Comparison of ENCODE assay signal across 1 cellular context in the genomic region with DNA sequence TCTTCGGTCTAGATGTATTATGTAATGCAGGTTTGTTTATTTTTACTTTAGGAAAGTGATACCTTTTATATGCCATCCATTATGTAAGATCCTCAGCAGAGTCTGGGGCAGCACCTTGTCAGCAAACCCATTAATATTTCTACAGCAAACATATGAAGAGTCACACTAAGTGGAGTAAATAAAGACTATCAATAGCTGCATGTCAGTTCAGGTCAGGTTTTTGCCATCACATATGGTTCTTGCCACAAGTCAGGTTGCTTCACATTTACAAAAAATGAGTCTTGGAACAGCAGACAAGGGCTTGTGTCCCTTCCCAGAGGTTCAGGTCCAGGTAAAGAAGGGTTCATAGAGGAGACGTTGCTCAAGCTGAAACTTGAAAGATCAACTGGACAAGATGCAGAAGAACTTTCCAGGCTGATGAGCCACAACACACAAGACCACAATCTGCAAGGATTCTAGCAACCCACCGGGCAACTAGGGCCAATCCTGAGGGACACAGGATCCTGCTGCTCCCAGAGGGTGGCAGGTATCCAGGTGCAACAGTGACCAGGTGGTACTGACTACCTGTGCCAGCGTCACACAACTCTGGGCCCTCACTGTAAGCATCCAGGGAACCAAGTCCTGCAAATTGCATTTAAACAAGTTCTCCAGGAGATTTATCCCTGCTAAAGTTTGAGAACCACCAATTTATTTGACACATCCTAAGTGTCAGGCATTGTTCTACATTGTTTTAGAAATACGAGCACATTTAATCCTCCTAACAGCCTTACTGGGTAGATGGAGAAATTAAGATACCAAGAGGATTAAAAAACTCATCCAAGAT.
A peak's percentile ranks its signal among the peaks of the same experiment; 100 is the strongest.
TF ChIP-seq lines count a peak whose summit lies in the region.

No MANE protein-coding gene starts in this region.

TF ChIP-seq in HepG2, 621 proteins besides CTCF, POLR2A, EP300 and RAD21 (continued from another document and continues in another):
- TF ChIP-seq, protein P1, sequence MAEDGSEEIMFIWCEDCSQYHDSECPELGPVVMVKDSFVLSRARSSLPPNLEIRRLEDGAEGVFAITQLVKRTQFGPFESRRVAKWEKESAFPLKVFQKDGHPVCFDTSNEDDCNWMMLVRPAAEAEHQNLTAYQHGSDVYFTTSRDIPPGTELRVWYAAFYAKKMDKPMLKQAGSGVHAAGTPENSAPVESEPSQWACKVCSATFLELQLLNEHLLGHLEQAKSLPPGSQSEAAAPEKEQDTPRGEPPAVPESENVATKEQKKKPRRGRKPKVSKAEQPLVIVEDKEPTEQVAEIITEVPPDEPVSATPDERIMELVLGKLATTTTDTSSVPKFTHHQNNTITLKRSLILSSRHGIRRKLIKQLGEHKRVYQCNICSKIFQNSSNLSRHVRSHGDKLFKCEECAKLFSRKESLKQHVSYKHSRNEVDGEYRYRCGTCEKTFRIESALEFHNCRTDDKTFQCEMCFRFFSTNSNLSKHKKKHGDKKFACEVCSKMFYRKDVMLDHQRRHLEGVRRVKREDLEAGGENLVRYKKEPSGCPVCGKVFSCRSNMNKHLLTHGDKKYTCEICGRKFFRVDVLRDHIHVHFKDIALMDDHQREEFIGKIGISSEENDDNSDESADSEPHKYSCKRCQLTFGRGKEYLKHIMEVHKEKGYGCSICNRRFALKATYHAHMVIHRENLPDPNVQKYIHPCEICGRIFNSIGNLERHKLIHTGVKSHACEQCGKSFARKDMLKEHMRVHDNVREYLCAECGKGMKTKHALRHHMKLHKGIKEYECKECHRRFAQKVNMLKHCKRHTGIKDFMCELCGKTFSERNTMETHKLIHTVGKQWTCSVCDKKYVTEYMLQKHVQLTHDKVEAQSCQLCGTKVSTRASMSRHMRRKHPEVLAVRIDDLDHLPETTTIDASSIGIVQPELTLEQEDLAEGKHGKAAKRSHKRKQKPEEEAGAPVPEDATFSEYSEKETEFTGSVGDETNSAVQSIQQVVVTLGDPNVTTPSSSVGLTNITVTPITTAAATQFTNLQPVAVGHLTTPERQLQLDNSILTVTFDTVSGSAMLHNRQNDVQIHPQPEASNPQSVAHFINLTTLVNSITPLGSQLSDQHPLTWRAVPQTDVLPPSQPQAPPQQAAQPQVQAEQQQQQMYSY (CRISPR knock-in tag; IDR thresholded peaks at IDR 0.05): no peak
- no peak for TF ChIP-seq ZNF543 (CRISPR knock-in tag; IDR thresholded peaks at IDR 0.05)
- TF ChIP-seq ZNF431 (CRISPR knock-in tag; IDR thresholded peaks at IDR 0.05; ENCODE audit: borderline replicate concordance, low read depth): no peak
- 0 out of 2 replicates have a peak, but pooled peaks have one; percentile 65 for TF ChIP-seq HOXA5 (CRISPR knock-in tag; IDR thresholded peaks at IDR 0.05)
- TF ChIP-seq, protein P2, sequence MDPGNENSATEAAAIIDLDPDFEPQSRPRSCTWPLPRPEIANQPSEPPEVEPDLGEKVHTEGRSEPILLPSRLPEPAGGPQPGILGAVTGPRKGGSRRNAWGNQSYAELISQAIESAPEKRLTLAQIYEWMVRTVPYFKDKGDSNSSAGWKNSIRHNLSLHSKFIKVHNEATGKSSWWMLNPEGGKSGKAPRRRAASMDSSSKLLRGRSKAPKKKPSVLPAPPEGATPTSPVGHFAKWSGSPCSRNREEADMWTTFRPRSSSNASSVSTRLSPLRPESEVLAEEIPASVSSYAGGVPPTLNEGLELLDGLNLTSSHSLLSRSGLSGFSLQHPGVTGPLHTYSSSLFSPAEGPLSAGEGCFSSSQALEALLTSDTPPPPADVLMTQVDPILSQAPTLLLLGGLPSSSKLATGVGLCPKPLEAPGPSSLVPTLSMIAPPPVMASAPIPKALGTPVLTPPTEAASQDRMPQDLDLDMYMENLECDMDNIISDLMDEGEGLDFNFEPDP (CRISPR knock-in tag; conservative IDR thresholded peaks at IDR 0.05): no peak
- peak; percentile 51 for TF ChIP-seq BCL6 (CRISPR knock-in tag; IDR thresholded peaks at IDR 0.05)
- TF ChIP-seq PAF1 (CRISPR knock-in tag; IDR thresholded peaks at IDR 0.05): peak; percentile 90; the same call in 1 of the 2 replicates
- peak; percentile 66; the same call in 1 of the 2 replicates for TF ChIP-seq NCOA2 (CRISPR knock-in tag; IDR thresholded peaks at IDR 0.05)
- no peak for TF ChIP-seq RNF2 (conservative IDR thresholded peaks at IDR 0.05; ENCODE audit: low read depth)
- TF ChIP-seq NR1H2 (CRISPR knock-in tag; IDR thresholded peaks at IDR 0.05; ENCODE audit: borderline replicate concordance, low read depth): no peak
- TF ChIP-seq RBFOX2 (IDR thresholded peaks at IDR 0.05; ENCODE audit: low read depth, low read length): peak; percentile 96
- TF ChIP-seq ZNF549 (CRISPR knock-in tag; IDR thresholded peaks at IDR 0.05): peak; percentile 10; the same call in 1 of the 2 replicates
- TF ChIP-seq ZNF605 (CRISPR knock-in tag; IDR thresholded peaks at IDR 0.05): no peak
- TF ChIP-seq GATAD2A (CRISPR knock-in tag; IDR thresholded peaks at IDR 0.05): peak; percentile 54; the same call in 1 of the 2 replicates
- TF ChIP-seq FOXA3 (CRISPR knock-in tag; IDR thresholded peaks at IDR 0.05): peak; percentile 50
- TF ChIP-seq KDM5A (IDR thresholded peaks at IDR 0.05; ENCODE audit: borderline replicate concordance, low read length): no peak
- no peak for TF ChIP-seq GTF2F1 (IDR thresholded peaks at IDR 0.05; ENCODE audit: low read length)
- TF ChIP-seq ZNF777 (CRISPR knock-in tag; IDR thresholded peaks at IDR 0.05): 0 out of 2 replicates have a peak, but pooled peaks have one; percentile 10
- peak; percentile 59 for TF ChIP-seq SRSF4 (IDR thresholded peaks at IDR 0.05; ENCODE audit: low read depth, low read length, poor library complexity, severe bottlenecking)
- TF ChIP-seq, protein P3, sequence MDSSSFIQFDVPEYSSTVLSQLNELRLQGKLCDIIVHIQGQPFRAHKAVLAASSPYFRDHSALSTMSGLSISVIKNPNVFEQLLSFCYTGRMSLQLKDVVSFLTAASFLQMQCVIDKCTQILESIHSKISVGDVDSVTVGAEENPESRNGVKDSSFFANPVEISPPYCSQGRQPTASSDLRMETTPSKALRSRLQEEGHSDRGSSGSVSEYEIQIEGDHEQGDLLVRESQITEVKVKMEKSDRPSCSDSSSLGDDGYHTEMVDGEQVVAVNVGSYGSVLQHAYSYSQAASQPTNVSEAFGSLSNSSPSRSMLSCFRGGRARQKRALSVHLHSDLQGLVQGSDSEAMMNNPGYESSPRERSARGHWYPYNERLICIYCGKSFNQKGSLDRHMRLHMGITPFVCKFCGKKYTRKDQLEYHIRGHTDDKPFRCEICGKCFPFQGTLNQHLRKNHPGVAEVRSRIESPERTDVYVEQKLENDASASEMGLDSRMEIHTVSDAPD (CRISPR knock-in tag; IDR thresholded peaks at IDR 0.05): 0 out of 2 replicates have a peak, but pooled peaks have one; percentile 23
- TF ChIP-seq ZBTB7B (CRISPR knock-in tag; IDR thresholded peaks at IDR 0.05): no peak
- TF ChIP-seq U2AF2 (IDR thresholded peaks at IDR 0.05; ENCODE audit: low read depth, low read length): no peak
- 0 out of 2 replicates have a peak, but pooled peaks have one; percentile 10 for TF ChIP-seq DNMT1 (CRISPR knock-in tag; IDR thresholded peaks at IDR 0.05)
- TF ChIP-seq NFKBIZ (CRISPR knock-in tag; IDR thresholded peaks at IDR 0.05): 0 out of 2 replicates have a peak, but pooled peaks have one; percentile 54
- TF ChIP-seq FOXJ3 (CRISPR knock-in tag; IDR thresholded peaks at IDR 0.05; ENCODE audit: borderline replicate concordance): peak; percentile 22; the same call in 1 of the 2 replicates
- TF ChIP-seq ZC3H4 (CRISPR knock-in tag; IDR thresholded peaks at IDR 0.05; ENCODE audit: borderline replicate concordance): peak; percentile 99
- TF ChIP-seq, protein P4, sequence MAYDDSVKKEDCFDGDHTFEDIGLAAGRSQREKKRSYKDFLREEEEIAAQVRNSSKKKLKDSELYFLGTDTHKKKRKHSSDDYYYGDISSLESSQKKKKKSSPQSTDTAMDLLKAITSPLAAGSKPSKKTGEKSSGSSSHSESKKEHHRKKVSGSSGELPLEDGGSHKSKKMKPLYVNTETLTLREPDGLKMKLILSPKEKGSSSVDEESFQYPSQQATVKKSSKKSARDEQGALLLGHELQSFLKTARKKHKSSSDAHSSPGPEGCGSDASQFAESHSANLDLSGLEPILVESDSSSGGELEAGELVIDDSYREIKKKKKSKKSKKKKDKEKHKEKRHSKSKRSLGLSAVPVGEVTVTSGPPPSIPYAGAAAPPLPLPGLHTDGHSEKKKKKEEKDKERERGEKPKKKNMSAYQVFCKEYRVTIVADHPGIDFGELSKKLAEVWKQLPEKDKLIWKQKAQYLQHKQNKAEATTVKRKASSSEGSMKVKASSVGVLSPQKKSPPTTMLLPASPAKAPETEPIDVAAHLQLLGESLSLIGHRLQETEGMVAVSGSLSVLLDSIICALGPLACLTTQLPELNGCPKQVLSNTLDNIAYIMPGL (CRISPR knock-in tag; IDR thresholded peaks at IDR 0.05; ENCODE audit: borderline replicate concordance in 1 of 2, low read depth in 1 of 2): 0 out of 4 replicates have a peak, but pooled peaks of 1 of the 2 experiments have one; percentile 22
- TF ChIP-seq, protein P5, sequence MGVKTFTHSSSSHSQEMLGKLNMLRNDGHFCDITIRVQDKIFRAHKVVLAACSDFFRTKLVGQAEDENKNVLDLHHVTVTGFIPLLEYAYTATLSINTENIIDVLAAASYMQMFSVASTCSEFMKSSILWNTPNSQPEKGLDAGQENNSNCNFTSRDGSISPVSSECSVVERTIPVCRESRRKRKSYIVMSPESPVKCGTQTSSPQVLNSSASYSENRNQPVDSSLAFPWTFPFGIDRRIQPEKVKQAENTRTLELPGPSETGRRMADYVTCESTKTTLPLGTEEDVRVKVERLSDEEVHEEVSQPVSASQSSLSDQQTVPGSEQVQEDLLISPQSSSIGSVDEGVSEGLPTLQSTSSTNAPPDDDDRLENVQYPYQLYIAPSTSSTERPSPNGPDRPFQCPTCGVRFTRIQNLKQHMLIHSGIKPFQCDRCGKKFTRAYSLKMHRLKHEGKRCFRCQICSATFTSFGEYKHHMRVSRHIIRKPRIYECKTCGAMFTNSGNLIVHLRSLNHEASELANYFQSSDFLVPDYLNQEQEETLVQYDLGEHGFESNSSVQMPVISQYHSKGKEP (CRISPR knock-in tag; IDR thresholded peaks at IDR 0.05): no peak
- TF ChIP-seq RBM22 (optimal IDR thresholded peaks at IDR 0.05; ENCODE audit: low read length): peak; percentile 99
- TF ChIP-seq RORA (CRISPR knock-in tag; IDR thresholded peaks at IDR 0.05): no peak
- no peak for TF ChIP-seq ZNF350 (CRISPR knock-in tag; IDR thresholded peaks at IDR 0.05; ENCODE audit: borderline replicate concordance, low read depth)
- peak; percentile 30 for TF ChIP-seq MED1 (CRISPR knock-in tag; IDR thresholded peaks at IDR 0.05)
- no peak; the same call in 1 of the 2 replicates for TF ChIP-seq ZBTB20 (CRISPR knock-in tag; IDR thresholded peaks at IDR 0.05; ENCODE audit: borderline replicate concordance, low read depth)
- TF ChIP-seq RFXANK (CRISPR knock-in tag; IDR thresholded peaks at IDR 0.05): no peak
- TF ChIP-seq MBNL3 (CRISPR knock-in tag; conservative IDR thresholded peaks at IDR 0.05): no peak
- TF ChIP-seq RARA (CRISPR knock-in tag; IDR thresholded peaks at IDR 0.05): peak; percentile 24; the same call in 1 of the 2 replicates
- no peak for TF ChIP-seq SOX13 (IDR thresholded peaks at IDR 0.05)
- TF ChIP-seq SOX13 (CRISPR knock-in tag; conservative IDR thresholded peaks at IDR 0.05 in 1 of 2, IDR thresholded peaks at IDR 0.05 in 1 of 2): peak in 1 of 2 experiments; percentile 38; a peak in 1 of 4 replicates
- TF ChIP-seq, protein P6, sequence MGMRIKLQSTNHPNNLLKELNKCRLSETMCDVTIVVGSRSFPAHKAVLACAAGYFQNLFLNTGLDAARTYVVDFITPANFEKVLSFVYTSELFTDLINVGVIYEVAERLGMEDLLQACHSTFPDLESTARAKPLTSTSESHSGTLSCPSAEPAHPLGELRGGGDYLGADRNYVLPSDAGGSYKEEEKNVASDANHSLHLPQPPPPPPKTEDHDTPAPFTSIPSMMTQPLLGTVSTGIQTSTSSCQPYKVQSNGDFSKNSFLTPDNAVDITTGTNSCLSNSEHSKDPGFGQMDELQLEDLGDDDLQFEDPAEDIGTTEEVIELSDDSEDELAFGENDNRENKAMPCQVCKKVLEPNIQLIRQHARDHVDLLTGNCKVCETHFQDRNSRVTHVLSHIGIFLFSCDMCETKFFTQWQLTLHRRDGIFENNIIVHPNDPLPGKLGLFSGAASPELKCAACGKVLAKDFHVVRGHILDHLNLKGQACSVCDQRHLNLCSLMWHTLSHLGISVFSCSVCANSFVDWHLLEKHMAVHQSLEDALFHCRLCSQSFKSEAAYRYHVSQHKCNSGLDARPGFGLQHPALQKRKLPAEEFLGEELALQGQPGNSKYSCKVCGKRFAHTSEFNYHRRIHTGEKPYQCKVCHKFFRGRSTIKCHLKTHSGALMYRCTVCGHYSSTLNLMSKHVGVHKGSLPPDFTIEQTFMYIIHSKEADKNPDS (CRISPR knock-in tag; IDR thresholded peaks at IDR 0.05): no peak
- 0 out of 2 replicates have a peak, but pooled peaks have one; percentile 8 for TF ChIP-seq ZNF331 (CRISPR knock-in tag; IDR thresholded peaks at IDR 0.05)
- TF ChIP-seq, protein P7, sequence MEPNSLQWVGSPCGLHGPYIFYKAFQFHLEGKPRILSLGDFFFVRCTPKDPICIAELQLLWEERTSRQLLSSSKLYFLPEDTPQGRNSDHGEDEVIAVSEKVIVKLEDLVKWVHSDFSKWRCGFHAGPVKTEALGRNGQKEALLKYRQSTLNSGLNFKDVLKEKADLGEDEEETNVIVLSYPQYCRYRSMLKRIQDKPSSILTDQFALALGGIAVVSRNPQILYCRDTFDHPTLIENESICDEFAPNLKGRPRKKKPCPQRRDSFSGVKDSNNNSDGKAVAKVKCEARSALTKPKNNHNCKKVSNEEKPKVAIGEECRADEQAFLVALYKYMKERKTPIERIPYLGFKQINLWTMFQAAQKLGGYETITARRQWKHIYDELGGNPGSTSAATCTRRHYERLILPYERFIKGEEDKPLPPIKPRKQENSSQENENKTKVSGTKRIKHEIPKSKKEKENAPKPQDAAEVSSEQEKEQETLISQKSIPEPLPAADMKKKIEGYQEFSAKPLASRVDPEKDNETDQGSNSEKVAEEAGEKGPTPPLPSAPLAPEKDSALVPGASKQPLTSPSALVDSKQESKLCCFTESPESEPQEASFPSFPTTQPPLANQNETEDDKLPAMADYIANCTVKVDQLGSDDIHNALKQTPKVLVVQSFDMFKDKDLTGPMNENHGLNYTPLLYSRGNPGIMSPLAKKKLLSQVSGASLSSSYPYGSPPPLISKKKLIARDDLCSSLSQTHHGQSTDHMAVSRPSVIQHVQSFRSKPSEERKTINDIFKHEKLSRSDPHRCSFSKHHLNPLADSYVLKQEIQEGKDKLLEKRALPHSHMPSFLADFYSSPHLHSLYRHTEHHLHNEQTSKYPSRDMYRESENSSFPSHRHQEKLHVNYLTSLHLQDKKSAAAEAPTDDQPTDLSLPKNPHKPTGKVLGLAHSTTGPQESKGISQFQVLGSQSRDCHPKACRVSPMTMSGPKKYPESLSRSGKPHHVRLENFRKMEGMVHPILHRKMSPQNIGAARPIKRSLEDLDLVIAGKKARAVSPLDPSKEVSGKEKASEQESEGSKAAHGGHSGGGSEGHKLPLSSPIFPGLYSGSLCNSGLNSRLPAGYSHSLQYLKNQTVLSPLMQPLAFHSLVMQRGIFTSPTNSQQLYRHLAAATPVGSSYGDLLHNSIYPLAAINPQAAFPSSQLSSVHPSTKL (CRISPR knock-in tag; IDR thresholded peaks at IDR 0.05): peak; percentile 40; the same call in 1 of the 2 replicates
- TF ChIP-seq NFKB2 (CRISPR knock-in tag; IDR thresholded peaks at IDR 0.05; ENCODE audit: borderline replicate concordance): no peak
- no peak for TF ChIP-seq REPIN1 (CRISPR knock-in tag; IDR thresholded peaks at IDR 0.05; ENCODE audit: borderline replicate concordance, low read depth)
- TF ChIP-seq CEBPG (CRISPR knock-in tag; IDR thresholded peaks at IDR 0.05): peak; percentile 45; the same call in 1 of the 2 replicates
